ENCODE assay signal across 12 cellular contexts in genomic region chr5:14281746-14282181, GRCh38.
DNase-seq lines count a peak whose midpoint lies in the region; ATAC-seq and TF ChIP-seq lines count a peak whose summit lies in the region.
"Had no signal": no experiment of that assay in that cellular context is flagged by ENCODE, and none has a peak within 500 bp of the region (broad histone marks: within the 10 kb centered on the region; RNA-seq: fewer than 3 reads in every experiment).

No MANE protein-coding gene starts in this region.

- H3K36me3 Mint-ChIP-seq in activated T-cell treated with anti-CD3 and anti-CD28 coated beads, Interleukin-2, amount 50 U/mL, for 24 hours (ENCODE audit: low read depth): no peaks in the 10 kb centered on the region

- no peak overlapping the region for H3K4me3 ChIP-seq in psoas muscle
- H3K4me3 ChIP-seq: hepatocyte had no signal

- H3K9me3 ChIP-seq in psoas muscle: no peaks in the 10 kb centered on the region

- peaks cover 8% of the 10 kb centered on the region for H3K4me1 Mint-ChIP-seq in activated T-cell treated with anti-CD3 and anti-CD28 coated beads, Interleukin-2, amount 50 U/mL, for 24 hours (ENCODE audit: low read depth)

- ATAC-seq in GM21825 (IDR thresholded peaks at IDR 0.05; ENCODE audit: unreplicated experiment) (peak; percentile 61), HG03520 (IDR thresholded peaks at IDR 0.05; ENCODE audit: unreplicated experiment) (peak; percentile 72), psoas muscle (peak; percentile 32 to 67 (median 52)), omental fat pad (ENCODE audit: low FRiP score) (no peak)
- ATAC-seq: effector memory CD8-positive, alpha-beta T cell had no signal

- WGBS in psoas muscle, 3 donors: 48 to 88% (median 59%) methylated on average over 3 of the region's 3 CpGs

- TF ChIP-seq CTCF in psoas muscle (IDR thresholded peaks at IDR 0.05) (no peak), omental fat pad (IDR thresholded peaks at IDR 0.05) (no peak)

- peaks cover 87% of the 10 kb centered on the region for H3K4me1 ChIP-seq in psoas muscle

- peaks cover 0 to 8% of the 10 kb centered on the region in 2 donors for H3K36me3 ChIP-seq in psoas muscle (ENCODE audit: insufficient read depth in 1 of 2, low read depth in 1 of 2)

- intact Hi-C loops in psoas muscle (cut with DNase I): no loop called here

- H3K27ac Mint-ChIP-seq in activated T-cell treated with anti-CD3 and anti-CD28 coated beads, Interleukin-2, amount 50 U/mL, for 24 hours: no peak overlapping the region
- H3K27ac Mint-ChIP-seq: effector memory CD8-positive, alpha-beta T cell had no signal

- H3K27me3 ChIP-seq in psoas muscle (ENCODE audit: insufficient read depth in 3 of 3, low read length in 2 of 3): no peaks in the 10 kb centered on the region
- H3K27me3 ChIP-seq: hepatocyte had no signal

- H3K27ac ChIP-seq in psoas muscle: peak overlapping the region; percentile 57
- H3K27ac ChIP-seq: hepatocyte had no signal

- no peak overlapping the region for H3K4me3 Mint-ChIP-seq in activated T-cell treated with anti-CD3 and anti-CD28 coated beads, Interleukin-2, amount 50 U/mL, for 24 hours
- H3K4me3 Mint-ChIP-seq: effector memory CD8-positive, alpha-beta T cell had no signal

- no peaks in the 10 kb centered on the region for H3K9me3 Mint-ChIP-seq in activated T-cell treated with anti-CD3 and anti-CD28 coated beads, Interleukin-2, amount 50 U/mL, for 24 hours
- H3K9me3 Mint-ChIP-seq: effector memory CD8-positive, alpha-beta T cell had no signal

- peaks cover 12% of the 10 kb centered on the region for H3K27me3 Mint-ChIP-seq in activated T-cell treated with anti-CD3 and anti-CD28 coated beads, Interleukin-2, amount 50 U/mL, for 24 hours

- peak; percentile 15 for DNase-seq in activated T-cell treated with anti-CD3 and anti-CD28 coated beads for 48 hours (ENCODE audit: low read depth)
- no peak for DNase-seq in activated T-cell treated with anti-CD3 and anti-CD28 coated beads, Interleukin-2, amount 50 U/mL, for 24 hours
- no peak for DNase-seq in psoas muscle
- no peak for DNase-seq in omental fat pad (ENCODE audit: low spot score)
- no peak for DNase-seq in NCI-H226
- no peak for DNase-seq in AG08395 (ENCODE audit: low spot score)
- DNase-seq: amniotic stem cell; effector memory CD8-positive, alpha-beta T cell; NCI-H187 treated with DMSO at 0.1 percent for 48 hours had no signal
